ENCODE assay signal across 9 cellular contexts in the genomic region with DNA sequence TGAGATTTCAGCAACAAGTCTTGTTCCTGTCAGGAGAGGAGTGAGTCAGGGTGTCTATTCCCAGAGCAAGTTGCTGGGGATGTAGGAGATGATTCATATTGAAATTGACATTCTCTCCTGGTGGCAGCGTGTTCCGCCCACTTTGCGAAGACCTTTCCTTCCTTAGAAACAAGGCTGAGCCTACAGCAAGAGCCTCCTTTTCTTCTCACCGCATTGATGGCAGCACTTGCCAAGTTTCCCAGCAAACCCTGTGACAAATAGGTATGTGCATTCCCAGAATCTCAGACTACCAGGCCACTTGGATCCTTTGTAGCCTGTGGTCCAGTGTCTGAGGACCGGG.
DNase-seq lines count a peak whose midpoint lies in the region; ATAC-seq and TF ChIP-seq lines count a peak whose summit lies in the region.
"Had no signal": no experiment of that assay in that cellular context is flagged by ENCODE, and none has a peak within 500 bp of the region (broad histone marks: within the 10 kb centered on the region; RNA-seq: fewer than 3 reads in every experiment).

No MANE protein-coding gene starts in this region.

- DNase-seq in EH (ENCODE audit: low read depth) = peak; percentile 81
- peak; percentile 86 for DNase-seq in RPMI7951 (ENCODE audit: low read depth)
- peak; percentile 76 for DNase-seq in fibroblast of the conjunctiva (ENCODE audit: low read depth)
- peak in 1 of 2 donors; percentile 55 for DNase-seq in psoas muscle
- DNase-seq in OCI-LY7 (ENCODE audit: low spot score) = no peak

- no peak overlapping the region for H2AFZ ChIP-seq in OCI-LY7 (ENCODE audit: low read length)

- TF ChIP-seq CTCF in psoas muscle (IDR thresholded peaks at IDR 0.05) = no peak
- no peak for TF ChIP-seq CTCF in OCI-LY7 (conservative IDR thresholded peaks at IDR 0.05; ENCODE audit: low read length)

- intact Hi-C loops in psoas muscle (cut with DNase I) (loop anchor here (2.0 to 5.0 kb wide), 4 partner anchors 46 to 96 kb away; partner anchors contain the start of gene MAN1C1 (in 1 of the 2)), OCI-LY7 (cut with micrococcal nuclease; ENCODE audit: unreplicated experiment) (no loop called here)

- no TSS peak for BruUV-seq in OCI-LY7 (replicated peaks; lab: Mats Ljungman, UMichigan)

- ATAC-seq in psoas muscle (peak; percentile 38 to 54 (median 46)), HG03460 (IDR thresholded peaks at IDR 0.05; ENCODE audit: unreplicated experiment) (no peak), HG03025 (IDR thresholded peaks at IDR 0.05; ENCODE audit: low FRiP score, unreplicated experiment) (no peak), HG02610 (IDR thresholded peaks at IDR 0.05; ENCODE audit: unreplicated experiment) (no peak)

- no peaks in the 10 kb centered on the region for H3K9me3 ChIP-seq in psoas muscle
- H3K9me3 ChIP-seq in OCI-LY7 (ENCODE audit: low read length) = no peaks in the 10 kb centered on the region

- H3K4me2 ChIP-seq in OCI-LY7 (ENCODE audit: low read length) = no peak overlapping the region

- peak overlapping the region; percentile 80 for H3K27ac ChIP-seq in psoas muscle
- H3K27ac ChIP-seq in OCI-LY7 (ENCODE audit: low read depth, low read length, poor library complexity, severe bottlenecking) = no peak overlapping the region

- WGBS in psoas muscle, 3 donors = 73 to 76% (median 73%) methylated on average over 5 of the region's 5 CpGs

- no peaks in the 10 kb centered on the region for H3K27me3 ChIP-seq in psoas muscle (ENCODE audit: insufficient read depth in 3 of 3, low read length in 2 of 3)

- CTCF ChIA-PET in OCI-LY7 (lab: Charles Lee; ENCODE audit: unreplicated experiment) = no interaction called here

- no peaks in the 10 kb centered on the region for H3K79me2 ChIP-seq in OCI-LY7 (ENCODE audit: insufficient read depth, low read depth, low read length)
- H3K79me2 ChIP-seq: parathyroid adenoma had no signal

- H3K36me3 ChIP-seq in psoas muscle (ENCODE audit: insufficient read depth in 1 of 2, low read depth in 1 of 2) = no peaks in the 10 kb centered on the region
- no peaks in the 10 kb centered on the region for H3K36me3 ChIP-seq in OCI-LY7 (ENCODE audit: insufficient read depth, low read length)

- no peaks in the 10 kb centered on the region for H3K9me2 ChIP-seq in OCI-LY7 (ENCODE audit: insufficient read depth, low read length)

- no peaks in the 10 kb centered on the region for H4K20me1 ChIP-seq in OCI-LY7 (ENCODE audit: insufficient read depth, low read length)

- POLR2A ChIA-PET in OCI-LY7 (lab: Charles Lee) = no interaction called here

- H3K4me1 ChIP-seq in psoas muscle (peaks cover 58% of the 10 kb centered on the region), OCI-LY7 (ENCODE audit: insufficient read depth, low read length, poor library complexity, severe bottlenecking) (no peaks in the 10 kb centered on the region)

- H3K4me3 ChIP-seq in psoas muscle (no peak overlapping the region), OCI-LY7 (ENCODE audit: low read depth, low read length, poor library complexity, severe bottlenecking) (no peak overlapping the region)

Comparison
In these comparisons a context has a peak if more than half of its experiments do, and no peak if none do; other contexts are left out.
1. ATAC-seq: peak in psoas muscle (4 of 4); none in HG03460 (single experiment), HG03025 (single experiment) and HG02610 (single experiment).